23 cellular contexts compared by ENCODE assay signal in the genomic region with DNA sequence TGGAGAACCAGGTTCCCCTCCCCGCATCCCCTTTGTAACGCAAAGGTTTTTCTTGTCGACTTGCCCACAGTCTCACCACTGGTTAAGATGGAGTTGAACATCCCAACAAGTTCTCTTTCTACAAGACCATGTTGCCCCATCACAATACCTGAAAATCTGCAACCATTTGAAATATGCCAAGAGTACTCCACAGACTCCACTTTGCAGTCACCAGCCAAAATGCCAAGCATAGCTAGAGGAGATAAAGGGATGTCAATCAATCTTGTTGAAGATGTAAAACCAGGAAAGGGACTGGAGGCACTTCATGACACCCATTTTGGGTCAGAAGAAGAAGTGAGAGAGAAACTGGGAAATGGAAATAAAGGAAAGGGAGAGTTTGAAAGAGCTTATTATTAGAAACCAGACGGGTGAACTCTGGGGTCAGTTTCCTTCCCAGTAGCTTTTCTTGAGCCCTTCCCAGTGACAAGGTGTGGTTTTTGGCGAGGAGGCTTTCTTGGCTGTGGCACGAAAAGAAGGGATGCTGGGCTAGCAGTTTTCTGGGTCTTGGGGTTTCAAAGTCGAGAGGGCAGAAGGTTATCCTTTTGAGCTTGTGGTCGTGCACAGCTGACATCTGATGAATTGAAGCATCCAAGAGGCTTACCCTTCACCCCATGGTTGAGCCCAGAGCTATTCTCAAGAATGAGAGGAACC.
"Had no signal": no experiment of that assay in that cellular context is flagged by ENCODE, and none has a peak within 500 bp of the region (broad histone marks: within the 10 kb centered on the region; RNA-seq: fewer than 3 reads in every experiment).

No MANE protein-coding gene starts in this region.

- H3K9me3 ChIP-seq: lower lobe of right lung, testis, vagina had no signal

- H3K27me3 ChIP-seq: foreskin keratinocyte, testis, vagina had no signal

- DNase-seq: activated CD4-positive, alpha-beta T cell treated with anti-CD3 and anti-CD28 coated beads, Interleukin-2, amount 10 ng/mL, durations not matched to agents 24 days and 14 days; activated CD8-positive, alpha-beta T cell treated with anti-CD3 and anti-CD28 coated beads for 36 hours; activated gamma-delta T cell treated with Interleukin-2 at 50 U/mL for 16 hours; effector CD4-positive, alpha-beta T cell; kidney; lower lobe of right lung; naive thymus-derived CD4-positive, alpha-beta T cell; occipital lobe; posterior cingulate gyrus; stimulated activated CD4-positive, alpha-beta T cell treated with anti-CD3 and anti-CD28 coated beads, Interleukin-15, amount 100 ng/mL, for 24 hours; stimulated activated CD8-positive, alpha-beta memory T cell treated with anti-CD3 and anti-CD28 coated beads, Interleukin-4, amount 100 ng/mL, for 48 hours; stimulated activated naive CD4-positive, alpha-beta T cell; testis had no signal

- ATAC-seq: activated CD4-positive, CD25-positive, alpha-beta regulatory T cell treated with anti-CD3 and anti-CD28 coated beads, Interleukin-2, amount 50 U/mL, for 24 hours; activated CD8-positive, alpha-beta T cell treated with anti-CD3 and anti-CD28 coated beads for 36 hours; lower lobe of right lung; naive thymus-derived CD4-positive, alpha-beta T cell; sciatic nerve had no signal

- H3K4me1 ChIP-seq: lower lobe of right lung, testis, vagina had no signal

- H3K9me3 Mint-ChIP-seq: activated CD4-positive, alpha-beta T cell treated with anti-CD3 and anti-CD28 coated beads, Interleukin-2, amount 10 ng/mL, durations not matched to agents 24 days and 14 days; activated CD8-positive, alpha-beta T cell treated with anti-CD3 and anti-CD28 coated beads for 36 hours; activated naive CD4-positive, alpha-beta T cell treated with anti-CD3 and anti-CD28 coated beads, Interleukin-2, amount 50 U/mL, for 24 hours; dendritic cell treated with granulocyte-macrophage colony-stimulating factor and Interleukin-4, amounts not matched to agents 40 ng/mL and 50 ng/mL, for 4 days; naive thymus-derived CD4-positive, alpha-beta T cell; type B pancreatic cell had no signal

- H3K36me3 Mint-ChIP-seq: activated naive CD4-positive, alpha-beta T cell treated with anti-CD3 and anti-CD28 coated beads, Interleukin-2, amount 50 U/mL, for 24 hours; brain; naive thymus-derived CD4-positive, alpha-beta T cell; type B pancreatic cell had no signal

- H3K27me3 Mint-ChIP-seq: activated naive CD4-positive, alpha-beta T cell treated with anti-CD3 and anti-CD28 coated beads, Interleukin-2, amount 50 U/mL, for 24 hours had no signal

- H3K36me3 ChIP-seq: lower lobe of right lung, vagina had no signal

- H3K4me1 Mint-ChIP-seq: activated CD4-positive, alpha-beta T cell treated with anti-CD3 and anti-CD28 coated beads, Interleukin-2, amount 10 ng/mL, durations not matched to agents 24 days and 14 days; activated naive CD4-positive, alpha-beta T cell treated with anti-CD3 and anti-CD28 coated beads, Interleukin-2, amount 50 U/mL, for 24 hours; naive thymus-derived CD4-positive, alpha-beta T cell had no signal

- H3K4me3 ChIP-seq: lower lobe of right lung, smooth muscle cell, testis, vagina had no signal

- H3K4me3 Mint-ChIP-seq: activated CD4-positive, alpha-beta T cell treated with anti-CD3 and anti-CD28 coated beads, Interleukin-2, amount 10 ng/mL, durations not matched to agents 24 days and 14 days; activated CD8-positive, alpha-beta T cell treated with anti-CD3 and anti-CD28 coated beads for 36 hours; activated naive CD4-positive, alpha-beta T cell treated with anti-CD3 and anti-CD28 coated beads, Interleukin-2, amount 50 U/mL, for 24 hours; brain; dendritic cell treated with granulocyte-macrophage colony-stimulating factor and Interleukin-4, amounts not matched to agents 40 ng/mL and 50 ng/mL, for 4 days; naive thymus-derived CD4-positive, alpha-beta T cell; neural crest cell; type B pancreatic cell had no signal

- H3K27ac Mint-ChIP-seq: activated CD4-positive, alpha-beta T cell treated with anti-CD3 and anti-CD28 coated beads, Interleukin-2, amount 10 ng/mL, durations not matched to agents 24 days and 14 days; activated CD8-positive, alpha-beta T cell treated with anti-CD3 and anti-CD28 coated beads for 36 hours; activated naive CD4-positive, alpha-beta T cell treated with anti-CD3 and anti-CD28 coated beads, Interleukin-2, amount 50 U/mL, for 24 hours; brain; dendritic cell treated with granulocyte-macrophage colony-stimulating factor and Interleukin-4, amounts not matched to agents 40 ng/mL and 50 ng/mL, for 4 days; naive thymus-derived CD4-positive, alpha-beta T cell; type B pancreatic cell had no signal
